1 cellular context compared by ENCODE assay signal in genomic region chr10:122953827-122954730, GRCh38.
TF ChIP-seq lines count a peak whose summit lies in the region.

Gene C10orf88, minus strand, starts transcription at chr10:122954227. Its CDS starts 49 bp downstream, at chr10:122954178.

TF ChIP-seq in HepG2, 621 proteins besides CTCF, POLR2A, EP300 and RAD21 (continued from another document and continues in another):
- TF ChIP-seq ZBTB2 (CRISPR knock-in tag; IDR thresholded peaks at IDR 0.05; ENCODE audit: low read depth) (peak; percentile 71; the same call in 1 of the 2 replicates), GRHL1 (CRISPR knock-in tag; conservative IDR thresholded peaks at IDR 0.05) (no peak), DBP (CRISPR knock-in tag; IDR thresholded peaks at IDR 0.05; ENCODE audit: not compliant biosample characterization) (peak; percentile 28), ZMAT5 (CRISPR knock-in tag; IDR thresholded peaks at IDR 0.05; ENCODE audit: borderline replicate concordance, low read depth) (no peak), GMEB1 (CRISPR knock-in tag; IDR thresholded peaks at IDR 0.05; ENCODE audit: borderline replicate concordance) (peak; percentile 84; the same call in 1 of the 2 replicates), NR2F6 (IDR thresholded peaks at IDR 0.05) (no peak), NR2F6 (CRISPR knock-in tag; IDR thresholded peaks at IDR 0.05) (peak; percentile 63), ZNF570 (CRISPR knock-in tag; IDR thresholded peaks at IDR 0.05; ENCODE audit: borderline replicate concordance) (no peak), ZNF772 (CRISPR knock-in tag; IDR thresholded peaks at IDR 0.05) (peak; percentile 96), ZNF101 (CRISPR knock-in tag; IDR thresholded peaks at IDR 0.05; ENCODE audit: borderline replicate concordance, low read depth) (peak; percentile 71; the same call in 1 of the 2 replicates), MED1 (CRISPR knock-in tag; IDR thresholded peaks at IDR 0.05) (peak; percentile 75), PBX2 (CRISPR knock-in tag; IDR thresholded peaks at IDR 0.05) (no peak), SUZ12 (IDR thresholded peaks at IDR 0.05; ENCODE audit: low read depth, low read length) (no peak), ELF4 (CRISPR knock-in tag; IDR thresholded peaks at IDR 0.05; ENCODE audit: borderline replicate concordance) (no peak), KLF16 (CRISPR knock-in tag; IDR thresholded peaks at IDR 0.05) (peak; percentile 27 to 96; a peak in 3 of 4 replicates), ZNF644 (CRISPR knock-in tag; IDR thresholded peaks at IDR 0.05; ENCODE audit: low read depth) (no peak), HES4 (CRISPR knock-in tag; IDR thresholded peaks at IDR 0.05; ENCODE audit: borderline replicate concordance) (peak; percentile 94), NCOR1 (IDR thresholded peaks at IDR 0.05; ENCODE audit: borderline replicate concordance, low read length) (no peak), BCL6 (CRISPR knock-in tag; IDR thresholded peaks at IDR 0.05) (peak; percentile 50), TGIF2 (CRISPR knock-in tag; IDR thresholded peaks at IDR 0.05) (0 out of 2 replicates have a peak, but pooled peaks have one; percentile 43), SETDB1 (CRISPR knock-in tag; IDR thresholded peaks at IDR 0.05; ENCODE audit: borderline replicate concordance) (no peak), SMARCE1 (IDR thresholded peaks at IDR 0.05; ENCODE audit: borderline replicate concordance) (no peak), ZNF562 (CRISPR knock-in tag; IDR thresholded peaks at IDR 0.05; ENCODE audit: borderline replicate concordance) (no peak; the same call in 1 of the 2 replicates), ZBTB8A (CRISPR knock-in tag; IDR thresholded peaks at IDR 0.05; ENCODE audit: borderline replicate concordance, low read depth) (peak; percentile 93; the same call in 1 of the 2 replicates), ZUFSP (CRISPR knock-in tag; IDR thresholded peaks at IDR 0.05; ENCODE audit: borderline replicate concordance) (no peak), NR2F1 (CRISPR knock-in tag; IDR thresholded peaks at IDR 0.05) (peak in 1 of 2 experiments; percentile 19; a peak in 1 of 4 replicates), ZNF619 (CRISPR knock-in tag; IDR thresholded peaks at IDR 0.05) (peak; percentile 75; the same call in 1 of the 2 replicates), ZSCAN29 (CRISPR knock-in tag; conservative IDR thresholded peaks at IDR 0.05) (peak; percentile 95), ATF5 (CRISPR knock-in tag; IDR thresholded peaks at IDR 0.05; ENCODE audit: low read depth) (peak; percentile 86; the same call in 1 of the 2 replicates), NFYC (CRISPR knock-in tag; IDR thresholded peaks at IDR 0.05) (peak; percentile 42; the same call in 1 of the 2 replicates), ZNF350 (CRISPR knock-in tag; IDR thresholded peaks at IDR 0.05; ENCODE audit: borderline replicate concordance, low read depth) (peak; percentile 91), ZNF777 (CRISPR knock-in tag; IDR thresholded peaks at IDR 0.05) (peak; percentile 73), HOXD1 (CRISPR knock-in tag; IDR thresholded peaks at IDR 0.05) (peak; percentile 89), ZBTB10 (CRISPR knock-in tag; IDR thresholded peaks at IDR 0.05; ENCODE audit: borderline replicate concordance) (no peak; the same call in 1 of the 2 replicates), TOPORS (CRISPR knock-in tag; IDR thresholded peaks at IDR 0.05) (peak; percentile 96), ZNF432 (CRISPR knock-in tag; IDR thresholded peaks at IDR 0.05; ENCODE audit: borderline replicate concordance) (no peak), CREBL2 (CRISPR knock-in tag; IDR thresholded peaks at IDR 0.05; ENCODE audit: borderline replicate concordance) (peak; percentile 75; the same call in 1 of the 2 replicates), ZNF639 (CRISPR knock-in tag; conservative IDR thresholded peaks at IDR 0.05) (peak; percentile 93), BCLAF1 (IDR thresholded peaks at IDR 0.05) (no peak)
